Comparison of ENCODE assay signal across 11 cellular contexts in genomic region chr7:155685070-155685790, GRCh38. TPM values are rescaled to one million over a fixed set of nuclear protein-coding genes. Genes with fewer than 3 reads are reported as not detected.
DNase-seq lines count a peak whose midpoint lies in the region; ATAC-seq, FAIRE-seq and TF ChIP-seq lines count a peak whose summit lies in the region.
"Had no signal": no experiment of that assay in that cellular context is flagged by ENCODE, and none has a peak within 500 bp of the region (broad histone marks: within the 10 kb centered on the region; RNA-seq: fewer than 3 reads in every experiment).

No MANE protein-coding gene starts in this region.

- no peaks in the 10 kb centered on the region for H3K9me2 ChIP-seq in SK-N-SH

- peak; percentile 83 for ATAC-seq in CD4-positive, alpha-beta T cell (ENCODE audit: poor library complexity)
- ATAC-seq in GM19452 (IDR thresholded peaks at IDR 0.05; ENCODE audit: unreplicated experiment) (peak; percentile 92), HG03280 (IDR thresholded peaks at IDR 0.05; ENCODE audit: unreplicated experiment) (peak; percentile 45), GM12878 (peak; percentile 75)

- 97% methylated on average over 12 of the region's 12 CpGs for WGBS in GM12878 (ENCODE audit: insufficient coverage, insufficient replicate concordance, low lambda C conversion rate, missing lambda C conversion rate)
- 98% methylated on average over 12 of the region's 12 CpGs for WGBS in SK-N-SH (ENCODE audit: low lambda C conversion rate)

- intact Hi-C loops in CD4-positive, alpha-beta T cell (cut with DNase I, micrococcal nuclease), result no loop called here
- intact Hi-C loops in GM12878 (cut with micrococcal nuclease; ENCODE audit: unreplicated experiment) (no loop called here), A673 (cut with micrococcal nuclease; ENCODE audit: unreplicated experiment) (no loop called here)

- no peak overlapping the region for H3K27ac ChIP-seq in CD4-positive, alpha-beta T cell (ENCODE audit: low read depth, low read length)
- H3K27ac ChIP-seq in GM12878 (ENCODE audit: control insufficient read depth, insufficient read depth), result peak overlapping the region; percentile 50
- H3K27ac ChIP-seq in A673 (ENCODE audit: low read depth, low read length, poor library complexity, severe bottlenecking), result no peak overlapping the region
- H3K27ac ChIP-seq in SK-N-SH (ENCODE audit: low read depth in 2 of 2, low read length in 1 of 2), result no peak overlapping the region

- H3K4me1 ChIP-seq in GM12878 (ENCODE audit: control insufficient read depth, insufficient read depth, low read length), result peaks cover 7% of the 10 kb centered on the region
- peaks cover 8% of the 10 kb centered on the region for H3K4me1 ChIP-seq in A673 (ENCODE audit: insufficient read depth, low read length, poor library complexity, severe bottlenecking)
- peaks cover 0 to 9% of the 10 kb centered on the region in 2 experiments; a peak in 2 of 4 replicates for H3K4me1 ChIP-seq in SK-N-SH (ENCODE audit: control insufficient read depth in 1 of 2, insufficient read depth in 2 of 2, low read depth in 1 of 2, low read length in 1 of 2)

- POLR2A ChIA-PET in CD4-positive, alpha-beta T cell (lab: Charles Lee), result no interaction called here
- POLR2A ChIA-PET in GM12878 (lab: Charles Lee), result interaction anchor here (0.8 kb wide), 1 partner anchor 37 kb away, joined by 4 read pairs; no protein-coding TSS in a partner anchor
- POLR2A ChIA-PET in A673 (lab: Charles Lee; ENCODE audit: low non-redundant PET), result no interaction called here
- POLR2A ChIA-PET in SK-N-SH (lab: Yijun Ruan, JAX), result no interaction called here

- H3K36me3 Mint-ChIP-seq in CD4-positive, alpha-beta T cell (ENCODE audit: low read depth), result peaks cover 94% of the 10 kb centered on the region

- BruUV-seq in GM12878 (replicated peaks; lab: Mats Ljungman, UMichigan) (no TSS peak), A673 (replicated peaks; lab: Mats Ljungman, UMichigan) (no TSS peak)

- H3K4me1 Mint-ChIP-seq in CD4-positive, alpha-beta T cell (ENCODE audit: low read depth), result peaks cover 82% of the 10 kb centered on the region

- H3K4me2 ChIP-seq in GM12878 (ENCODE audit: control insufficient read depth, insufficient read depth), result peak overlapping the region; percentile 44; the same call in 1 of the 2 replicates
- H3K4me2 ChIP-seq in SK-N-SH, result no peak overlapping the region

- TF ChIP-seq CTCF in CD4-positive, alpha-beta T cell (IDR thresholded peaks at IDR 0.05), result no peak
- TF ChIP-seq CTCF in GM12878 (IDR thresholded peaks at IDR 0.05 in 2 of 3, conservative IDR thresholded peaks at IDR 0.05 in 1 of 3; ENCODE audit: control insufficient read depth in 2 of 3, extremely low read depth in 1 of 3, insufficient read depth in 1 of 3, low read depth in 3 of 3, low read length in 3 of 3) (no peak), A673 (conservative IDR thresholded peaks at IDR 0.05; ENCODE audit: low read depth, low read length) (no peak), SK-N-SH (IDR thresholded peaks at IDR 0.05) (no peak)

- TF ChIP-seq EP300 in GM12878 (IDR thresholded peaks at IDR 0.05; ENCODE audit: borderline replicate concordance in 1 of 2, control insufficient read depth in 1 of 2, low read depth in 2 of 2, low read length in 2 of 2), result no peak
- TF ChIP-seq EP300 in SK-N-SH (IDR thresholded peaks at IDR 0.05; ENCODE audit: borderline replicate concordance in 1 of 2, low read depth in 1 of 2, low read length in 1 of 2), result no peak

- H3K27me3 ChIP-seq in CD4-positive, alpha-beta T cell (ENCODE audit: control insufficient read depth, insufficient read depth, low read length), result no peaks in the 10 kb centered on the region
- H3K27me3 ChIP-seq in GM12878 (replicated peaks in 1 of 2; ENCODE audit: control insufficient read depth in 2 of 2, insufficient read depth in 2 of 2, low read length in 1 of 2) (no peaks in the 10 kb centered on the region), A673 (replicated peaks; ENCODE audit: insufficient read depth, low read depth, low read length, poor library complexity) (no peaks in the 10 kb centered on the region), SK-N-SH (ENCODE audit: insufficient read depth) (no peaks in the 10 kb centered on the region)
- H3K27me3 ChIP-seq: BE2C had no signal

- peaks cover 42% of the 10 kb centered on the region for H3K79me2 ChIP-seq in GM12878 (ENCODE audit: control insufficient read depth, insufficient read depth, low read length)
- peaks cover 99% of the 10 kb centered on the region for H3K79me2 ChIP-seq in SK-N-SH (ENCODE audit: insufficient read depth)

- H3K27ac Mint-ChIP-seq in CD4-positive, alpha-beta T cell, result peak overlapping the region; percentile 66

- CTCF ChIA-PET in CD4-positive, alpha-beta T cell (lab: Charles Lee), result interaction anchor here (1.2 kb wide), 1 partner anchor 8 kb away, joined by 3 read pairs; no protein-coding TSS in a partner anchor
- CTCF ChIA-PET in GM12878 (lab: Yijun Ruan, JAX) (interaction anchor here (1.2 to 1.4 kb wide), 2 partner anchors 23 to 86 kb away, joined by 3 to 4 read pairs; no protein-coding TSS in a partner anchor), A673 (lab: Charles Lee) (no interaction called here), SK-N-SH (lab: Yijun Ruan, JAX) (interaction anchor here (2.4 kb wide), 1 partner anchor 86 kb away, joined by 7 read pairs; no protein-coding TSS in a partner anchor)

- SMC1A ChIA-PET in GM12878 (lab: Charles Lee; ENCODE audit: uncharacterized antibody, unreplicated experiment), result interaction anchor here (1.0 to 2.4 kb wide), 4 partner anchors 9 to 36 kb away, joined by 3 to 7 read pairs (median 6); no protein-coding TSS in a partner anchor

- H3K4me3 ChIP-seq in GM12878 (no peak overlapping the region), A673 (ENCODE audit: low read depth, low read length, poor library complexity, severe bottlenecking) (no peak overlapping the region), SK-N-SH (ENCODE audit: low read depth in 2 of 2, low read length in 1 of 2) (no peak overlapping the region)

- no peak for FAIRE-seq in GM12878 (lab: Jason Lieb, UNC)

- H2AFZ ChIP-seq in GM12878 (ENCODE audit: control insufficient read depth, low read depth, low read length), result no peak overlapping the region
- H2AFZ ChIP-seq in SK-N-SH (ENCODE audit: low read depth), result no peak overlapping the region

- H4K20me1 ChIP-seq in GM12878 (ENCODE audit: control insufficient read depth, insufficient read depth) (0 out of 2 replicates have a peak, but pooled peaks cover 2% of the 10 kb centered on the region), SK-N-SH (ENCODE audit: insufficient read depth) (peaks cover 21% of the 10 kb centered on the region)

- H3K36me3 ChIP-seq in GM12878 (ENCODE audit: control insufficient read depth in 2 of 2, insufficient read depth in 2 of 2, low read length in 1 of 2), result peaks cover 5 to 22% of the 10 kb centered on the region in 2 experiments
- H3K36me3 ChIP-seq in A673 (ENCODE audit: insufficient read depth, low read length, poor library complexity, severe bottlenecking), result peaks cover 18% of the 10 kb centered on the region
- peaks cover 33 to 55% of the 10 kb centered on the region in 2 experiments for H3K36me3 ChIP-seq in SK-N-SH (replicated peaks in 1 of 2; ENCODE audit: control insufficient read depth in 1 of 2, insufficient read depth in 2 of 2, low read length in 1 of 2)

- no peaks in the 10 kb centered on the region for H3F3A ChIP-seq in SK-N-SH (replicated peaks; ENCODE audit: insufficient read depth)

- no peak overlapping the region for H3K9ac ChIP-seq in GM12878 (ENCODE audit: control insufficient read depth, insufficient read depth, low read length)
- no peak overlapping the region for H3K9ac ChIP-seq in SK-N-SH

- H3K27me3 Mint-ChIP-seq in CD4-positive, alpha-beta T cell, result no peaks in the 10 kb centered on the region

- TF ChIP-seq POLR2A in GM12878 (IDR thresholded peaks at IDR 0.05; ENCODE audit: low read depth, low read length), result no peak

- DNase-seq in CD4-positive, alpha-beta T cell, result no peak
- DNase-seq in GM12878 (ENCODE audit: low read depth, low spot score) (no peak), A673 (ENCODE audit: low spot score) (no peak), NCI-H774 (lab: John Stamatoyannopoulos, UW) (no peak), SK-N-SH (no peak), islet precursor cell (no peak)
- DNase-seq: BE2C; effector CD8-positive, alpha-beta T cell; NCI-H524 had no signal

- peak overlapping the region; percentile 49 for H3K4me3 Mint-ChIP-seq in CD4-positive, alpha-beta T cell

- in situ Hi-C loops in GM12878 (cut with MboI), result no loop called here

- no peaks in the 10 kb centered on the region for H3K9me3 Mint-ChIP-seq in CD4-positive, alpha-beta T cell

- no peaks in the 10 kb centered on the region for H3K9me3 ChIP-seq in CD4-positive, alpha-beta T cell (ENCODE audit: control insufficient read depth, low read length)
- no peaks in the 10 kb centered on the region; the same call in 1 of the 3 replicates for H3K9me3 ChIP-seq in GM12878 (replicated peaks; ENCODE audit: control insufficient read depth, insufficient read depth, low read length)
- H3K9me3 ChIP-seq in A673 (ENCODE audit: low read depth, low read length, poor library complexity, severe bottlenecking), result no peaks in the 10 kb centered on the region
- H3K9me3 ChIP-seq in SK-N-SH, result no peaks in the 10 kb centered on the region
- H3K9me3 ChIP-seq: BE2C had no signal

- RAD21 ChIA-PET in GM12878 (lab: Charles Lee; ENCODE audit: unreplicated experiment), result no interaction called here

- TF ChIP-seq RAD21 in GM12878 (IDR thresholded peaks at IDR 0.05; ENCODE audit: insufficient read depth, low read depth, low read length) (no peak), SK-N-SH (IDR thresholded peaks at IDR 0.05; ENCODE audit: low read length) (no peak)

RNA-seq across cellular contexts. Expression of gene RBM33, which starts 40.8 kb away (rescaled TPM):
- 100 to 1,000 TPM; 178 to 184 TPM for total RNA-seq in CD4-positive, alpha-beta T cell
- 246 and 254 TPM in 2 replicates for total RNA-seq in GM12878 (2013; cell fraction: nucleolus; rRNA removed)
- 24.6 and 27.2 TPM in 2 replicates for total RNA-seq in GM12878 (2014; rRNA removed)
- 22.2 and 23.6 TPM in 2 replicates for total RNA-seq in GM12878 (2014; rRNA removed; fragmentation: Illumina TruSeq; extraction: Trizol)
- 62.0 and 67.2 TPM in 2 replicates for total RNA-seq in GM12878 (2021)
- polyA plus RNA-seq in GM12878 (2011; ENCODE audit: low read depth), result 21.1 TPM
- 17.4 and 22.6 TPM in 2 replicates for polyA plus RNA-seq in GM12878 (2011; rRNA removed)
- polyA plus RNA-seq in GM12878 (2011; cell fraction: cytosol; rRNA removed), result 12.2 and 15.6 TPM in 2 replicates
- 85.8 and 102 TPM in 2 replicates for polyA plus RNA-seq in GM12878 (2011; cell fraction: nucleus; rRNA removed)
- 30.2 and 32.3 TPM in 2 replicates for polyA plus RNA-seq in GM12878 (2012)
- 21.9 and 26.1 TPM in 2 replicates for polyA plus RNA-seq in GM12878 (2014; fragmentation: Illumina TruSeq; extraction: Trizol)
- 1 to 10 TPM; 4.7 to 5.6 TPM for polyA plus RNA-seq in GM12878 (2014; fragmentation: Nextera tagmentation; extraction: Ambion mirVana)
- polyA plus RNA-seq in GM12878 (2014; rRNA removed), result 25.1 and 32.9 TPM in 2 replicates
- polyA plus RNA-seq in GM12878 (2016; fragmentation: Nextera tagmentation; extraction: Ambion mirVana), result 10 to 100 TPM; 55.5 to 60.3 TPM
- polyA minus RNA-seq in GM12878 (2011; rRNA and poly(A)+ RNA removed), result 22.2 and 30.2 TPM in 2 replicates
- 16.7 and 18.6 TPM in 2 replicates for polyA minus RNA-seq in GM12878 (2011; cell fraction: cytosol; rRNA and poly(A)+ RNA removed)
- 45.2 and 78.7 TPM in 2 replicates for polyA minus RNA-seq in GM12878 (2011; cell fraction: nucleus; rRNA and poly(A)+ RNA removed)
- 73.6 and 75.9 TPM in 2 replicates for total RNA-seq in A673 (2021)
- polyA plus RNA-seq in SK-N-SH (2012; rRNA removed), result 11.8 and 13.8 TPM in 2 replicates
- polyA plus RNA-seq in SK-N-SH (2012; cell fraction: cytosol; rRNA removed), result 6.8 and 7.4 TPM in 2 replicates
- polyA plus RNA-seq in SK-N-SH (2012; cell fraction: nucleus; rRNA removed), result 81.1 and 97.7 TPM in 2 replicates
